In the genomic region with DNA sequence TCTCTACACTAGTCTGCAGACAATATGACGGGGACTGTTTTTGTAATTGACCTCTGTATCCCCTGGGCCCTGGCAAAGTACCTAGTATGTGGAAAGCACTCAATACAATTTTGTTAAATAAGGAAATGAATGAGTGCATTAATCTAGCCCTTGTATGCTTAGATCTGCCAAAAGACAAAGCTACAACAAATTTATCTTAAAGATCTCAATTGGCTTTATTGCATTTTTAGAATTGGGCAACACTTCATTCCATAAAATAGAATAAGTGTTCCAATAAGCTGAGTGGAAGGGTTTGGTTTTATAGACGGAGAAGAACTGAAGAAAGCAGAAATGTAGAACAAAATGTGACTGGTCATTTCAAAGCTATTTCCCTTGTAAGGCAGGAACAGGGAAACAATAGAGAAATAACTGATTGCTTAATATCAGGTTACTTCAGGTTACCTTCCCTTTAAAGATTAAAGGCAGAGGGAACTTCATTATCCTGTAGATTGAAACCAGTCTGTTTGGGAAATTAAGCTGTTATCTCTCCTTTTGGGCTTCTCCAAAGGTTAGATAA, we compare ENCODE assay signal across 13 cellular contexts.
DNase-seq lines count a peak whose midpoint lies in the region; ATAC-seq, FAIRE-seq and TF ChIP-seq lines count a peak whose summit lies in the region.
"Had no signal": no experiment of that assay in that cellular context is flagged by ENCODE, and none has a peak within 500 bp of the region (broad histone marks: within the 10 kb centered on the region; RNA-seq: fewer than 3 reads in every experiment).

No MANE protein-coding gene starts in this region.

- intact Hi-C loops in right lobe of liver (cut with DNase I) (no loop called here), HepG2 (cut with micrococcal nuclease; ENCODE audit: unreplicated experiment) (no loop called here)

- H3K27me3 ChIP-seq in right lobe of liver (no peaks in the 10 kb centered on the region), HepG2 (ENCODE audit: control insufficient read depth in 1 of 2, insufficient read depth in 2 of 2, low read length in 2 of 2) (no peaks in the 10 kb centered on the region), keratinocyte (ENCODE audit: control insufficient read depth, extremely low read depth, insufficient read depth, low read length) (no peaks in the 10 kb centered on the region)

- dilution Hi-C loops in keratinocyte (cut with MboI; ENCODE audit: extremely low pct_ligation_motif_present, low sequenced_read_pairs): no loop called here

- TF ChIP-seq EP300 in HepG2 (IDR thresholded peaks at IDR 0.05; ENCODE audit: low read depth in 2 of 2, low read length in 2 of 2) (no peak), HepG2 (CRISPR knock-in tag; IDR thresholded peaks at IDR 0.05; ENCODE audit: borderline replicate concordance) (no peak)

- DNase-seq in right lobe of liver (no peak), HepG2 (ENCODE audit: low spot score) (no peak), astrocyte of the spinal cord (ENCODE audit: low read depth, low spot score) (peak; percentile 59), keratinocyte (ENCODE audit: low read depth, low spot score) (no peak), NCI-H774 (lab: John Stamatoyannopoulos, UW) (no peak), SK-N-DZ (ENCODE audit: low spot score) (no peak), NCI-H1436 treated with DMSO at 0.1 percent for 48 hours (lab: John Stamatoyannopoulos, UW) (no peak)
- DNase-seq: ACHN; activated CD4-positive, alpha-beta T cell treated with anti-CD3 and anti-CD28 coated beads, Interleukin-2, amount 10 ng/mL, durations not matched to agents 24 days and 14 days; activated naive CD4-positive, alpha-beta T cell; effector memory CD4-positive, alpha-beta T cell; left colon had no signal

- BruUV-seq in HepG2 (replicated peaks; lab: Mats Ljungman, UMichigan): no TSS peak

- H4K20me1 ChIP-seq in HepG2 (ENCODE audit: insufficient read depth, low read length): no peaks in the 10 kb centered on the region
- H4K20me1 ChIP-seq in keratinocyte (ENCODE audit: control insufficient read depth, extremely low read depth, insufficient read depth, low read length): no peaks in the 10 kb centered on the region

- H3K9me3 ChIP-seq in right lobe of liver (no peaks in the 10 kb centered on the region), HepG2 (ENCODE audit: low read length) (no peaks in the 10 kb centered on the region), keratinocyte (ENCODE audit: control insufficient read depth, low read depth, low read length) (no peaks in the 10 kb centered on the region)

- H3K9ac ChIP-seq in HepG2 (ENCODE audit: insufficient read depth, low read depth, low read length) (no peak overlapping the region), keratinocyte (ENCODE audit: control insufficient read depth, extremely low read depth, insufficient read depth, low read length) (no peak overlapping the region)

- POLR2A ChIA-PET in HepG2 (lab: Yijun Ruan, JAX): no interaction called here

- TF ChIP-seq CTCF in right lobe of liver (IDR thresholded peaks at IDR 0.05) (no peak), HepG2 (CRISPR knock-in tag; IDR thresholded peaks at IDR 0.05) (no peak), astrocyte of the spinal cord (IDR thresholded peaks at IDR 0.05; ENCODE audit: low read depth, low read length) (no peak), keratinocyte (optimal IDR thresholded peaks at IDR 0.05 in 1 of 3, IDR thresholded peaks at IDR 0.05 in 1 of 3, conservative IDR thresholded peaks at IDR 0.05 in 1 of 3; ENCODE audit: extremely low read depth in 1 of 3, insufficient read depth in 2 of 3, low read length in 3 of 3) (no peak)

- no peaks in the 10 kb centered on the region for H3K4me1 ChIP-seq in right lobe of liver
- no peaks in the 10 kb centered on the region for H3K4me1 ChIP-seq in HepG2 (ENCODE audit: insufficient read depth, low read length)
- peaks cover 11% of the 10 kb centered on the region for H3K4me1 ChIP-seq in keratinocyte (ENCODE audit: control insufficient read depth, extremely low read depth, insufficient read depth, low read length)

- FAIRE-seq in HepG2 (lab: Jason Lieb, UNC): no peak
- FAIRE-seq in keratinocyte (lab: Jason Lieb, UNC): peak; percentile 23

- in situ Hi-C loops in HepG2 (cut with HindIII; ENCODE audit: extremely low pct_ligation_motif_present, low pct_unique_long_range_greater_than_20kb): no loop called here
- in situ Hi-C loops in astrocyte of the spinal cord (cut with HindIII; ENCODE audit: low sequenced_read_pairs): no loop called here

- H3K4me3 ChIP-seq in right lobe of liver: no peak overlapping the region
- no peak overlapping the region for H3K4me3 ChIP-seq in HepG2 (replicated peaks in 1 of 3; ENCODE audit: insufficient read depth in 1 of 3, low read depth in 2 of 3, low read length in 3 of 3)
- no peak overlapping the region for H3K4me3 ChIP-seq in astrocyte of the spinal cord (ENCODE audit: low read depth, low read length)
- H3K4me3 ChIP-seq in keratinocyte (ENCODE audit: control insufficient read depth in 2 of 3, extremely low read depth in 1 of 3, insufficient read depth in 2 of 3, low read depth in 1 of 3, low read length in 3 of 3): no peak overlapping the region

- H3K4me2 ChIP-seq in HepG2 (ENCODE audit: low read depth, low read length): no peak overlapping the region
- H3K4me2 ChIP-seq in keratinocyte (ENCODE audit: control insufficient read depth, extremely low read depth, insufficient read depth, low read depth, low read length): peak overlapping the region; percentile 57

- H3K36me3 ChIP-seq in right lobe of liver (no peaks in the 10 kb centered on the region), HepG2 (replicated peaks in 1 of 2; ENCODE audit: control insufficient read depth in 1 of 2, insufficient read depth in 2 of 2, low read length in 2 of 2) (no peaks in the 10 kb centered on the region), keratinocyte (ENCODE audit: control insufficient read depth in 2 of 2, extremely low read depth in 1 of 2, insufficient read depth in 2 of 2, low read length in 2 of 2) (no peaks in the 10 kb centered on the region)

- ATAC-seq in right lobe of liver (peak; percentile 24 to 58 (median 40)), HepG2 (no peak), GM18873 (IDR thresholded peaks at IDR 0.05; ENCODE audit: low FRiP score, unreplicated experiment) (no peak)
- ATAC-seq: left colon had no signal

- no peak overlapping the region for H2AFZ ChIP-seq in HepG2 (ENCODE audit: low read length)
- peak overlapping the region; percentile 10 for H2AFZ ChIP-seq in keratinocyte (ENCODE audit: control insufficient read depth, low read length)

- no peaks in the 10 kb centered on the region for H3K9me1 ChIP-seq in keratinocyte (ENCODE audit: control insufficient read depth, extremely low read depth, insufficient read depth, low read length)

- no peak for TF ChIP-seq POLR2A in right lobe of liver (IDR thresholded peaks at IDR 0.05)
- no peak for TF ChIP-seq POLR2A in HepG2 (IDR thresholded peaks at IDR 0.05; ENCODE audit: insufficient read depth in 1 of 2, low read depth in 2 of 2, low read length in 2 of 2)

- WGBS in right lobe of liver (ENCODE audit: insufficient coverage, low coverage, low lambda C conversion rate, missing lambda C conversion rate): 42% methylated on average over 2 of the region's 2 CpGs
- WGBS in HepG2 (ENCODE audit: low lambda C conversion rate): 3% methylated on average over 2 of the region's 2 CpGs

- TF ChIP-seq RAD21 in HepG2 (CRISPR knock-in tag; IDR thresholded peaks at IDR 0.05): no peak

- H3K27ac ChIP-seq in right lobe of liver: no peak overlapping the region
- no peak overlapping the region for H3K27ac ChIP-seq in HepG2 (ENCODE audit: extremely low read length, insufficient read depth, low read length)
- peak overlapping the region; percentile 57 for H3K27ac ChIP-seq in keratinocyte (ENCODE audit: control insufficient read depth, insufficient read depth, low read length)

- CTCF ChIA-PET in HepG2 (lab: Yijun Ruan, JAX; ENCODE audit: low intra/inter-chr PET ratio, low total read pairs): no interaction called here

- H3K79me2 ChIP-seq in HepG2 (ENCODE audit: insufficient read depth, low read length) (no peaks in the 10 kb centered on the region), keratinocyte (ENCODE audit: control insufficient read depth, insufficient read depth, low read length) (no peaks in the 10 kb centered on the region)

TF ChIP-seq in HepG2, 621 proteins besides CTCF, POLR2A, EP300 and RAD21 (continues in another document):
- TF ChIP-seq, protein P1, sequence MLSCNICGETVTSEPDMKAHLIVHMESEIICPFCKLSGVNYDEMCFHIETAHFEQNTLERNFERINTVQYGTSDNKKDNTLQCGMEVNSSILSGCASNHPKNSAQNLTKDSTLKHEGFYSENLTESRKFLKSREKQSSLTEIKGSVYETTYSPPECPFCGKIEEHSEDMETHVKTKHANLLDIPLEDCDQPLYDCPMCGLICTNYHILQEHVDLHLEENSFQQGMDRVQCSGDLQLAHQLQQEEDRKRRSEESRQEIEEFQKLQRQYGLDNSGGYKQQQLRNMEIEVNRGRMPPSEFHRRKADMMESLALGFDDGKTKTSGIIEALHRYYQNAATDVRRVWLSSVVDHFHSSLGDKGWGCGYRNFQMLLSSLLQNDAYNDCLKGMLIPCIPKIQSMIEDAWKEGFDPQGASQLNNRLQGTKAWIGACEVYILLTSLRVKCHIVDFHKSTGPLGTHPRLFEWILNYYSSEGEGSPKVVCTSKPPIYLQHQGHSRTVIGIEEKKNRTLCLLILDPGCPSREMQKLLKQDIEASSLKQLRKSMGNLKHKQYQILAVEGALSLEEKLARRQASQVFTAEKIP (CRISPR knock-in tag; IDR thresholded peaks at IDR 0.05; ENCODE audit: borderline replicate concordance): no peak
- TF ChIP-seq ZNF431 (CRISPR knock-in tag; IDR thresholded peaks at IDR 0.05; ENCODE audit: borderline replicate concordance, low read depth): no peak
- TF ChIP-seq ZSCAN12 (CRISPR knock-in tag; IDR thresholded peaks at IDR 0.05): no peak
- TF ChIP-seq BHLHE40 (IDR thresholded peaks at IDR 0.05; ENCODE audit: low read length): no peak
- no peak for TF ChIP-seq ZNF747 (CRISPR knock-in tag; IDR thresholded peaks at IDR 0.05; ENCODE audit: borderline replicate concordance)
- TF ChIP-seq JUN (CRISPR knock-in tag; IDR thresholded peaks at IDR 0.05): no peak
- no peak for TF ChIP-seq ISX (CRISPR knock-in tag; conservative IDR thresholded peaks at IDR 0.05)
- no peak for TF ChIP-seq GABPA (IDR thresholded peaks at IDR 0.05; ENCODE audit: low read depth, low read length)
- TF ChIP-seq GABPA (CRISPR knock-in tag; IDR thresholded peaks at IDR 0.05; ENCODE audit: low read depth): no peak
- TF ChIP-seq NCOA1 (CRISPR knock-in tag; IDR thresholded peaks at IDR 0.05): no peak
- TF ChIP-seq CHD4 (IDR thresholded peaks at IDR 0.05; ENCODE audit: borderline replicate concordance, low read length): no peak
- TF ChIP-seq, protein P2, sequence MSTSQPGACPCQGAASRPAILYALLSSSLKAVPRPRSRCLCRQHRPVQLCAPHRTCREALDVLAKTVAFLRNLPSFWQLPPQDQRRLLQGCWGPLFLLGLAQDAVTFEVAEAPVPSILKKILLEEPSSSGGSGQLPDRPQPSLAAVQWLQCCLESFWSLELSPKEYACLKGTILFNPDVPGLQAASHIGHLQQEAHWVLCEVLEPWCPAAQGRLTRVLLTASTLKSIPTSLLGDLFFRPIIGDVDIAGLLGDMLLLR (CRISPR knock-in tag; IDR thresholded peaks at IDR 0.05): no peak
- no peak for TF ChIP-seq ZNF230 (CRISPR knock-in tag; IDR thresholded peaks at IDR 0.05)
- no peak for TF ChIP-seq ZKSCAN5 (CRISPR knock-in tag; IDR thresholded peaks at IDR 0.05)

Comparison
In these comparisons a context has a peak if more than half of its experiments do, and no peak if none do; other contexts are left out.
1. ATAC-seq: peak in right lobe of liver (4 of 4); none in HepG2 (single experiment) and GM18873 (single experiment).